In genomic region chr5:102295534-102296228, GRCh38 we compare ENCODE assay signal across 9 cellular contexts. TPM values are rescaled to one million over a fixed set of nuclear protein-coding genes. Genes with fewer than 3 reads are reported as not detected.
DNase-seq lines count a peak whose midpoint lies in the region; ATAC-seq and TF ChIP-seq lines count a peak whose summit lies in the region.
"Had no signal": no experiment of that assay in that cellular context is flagged by ENCODE, and none has a peak within 500 bp of the region (broad histone marks: within the 10 kb centered on the region; RNA-seq: fewer than 3 reads in every experiment).

No MANE protein-coding gene starts in this region.

- H3K27ac Mint-ChIP-seq in CD4-positive, alpha-beta T cell = peak overlapping the region; percentile 18
- peak overlapping the region in 1 of 3 donors; percentile 13 for H3K27ac Mint-ChIP-seq in IgD-negative memory B cell
- peak overlapping the region in 6 of 10 donors; percentile 3 to 72 (median 55) for H3K27ac Mint-ChIP-seq in naive thymus-derived CD8-positive, alpha-beta T cell

- peaks cover 5% of the 10 kb centered on the region for H3K27me3 Mint-ChIP-seq in CD4-positive, alpha-beta T cell
- H3K27me3 Mint-ChIP-seq in IgD-negative memory B cell = no peaks in the 10 kb centered on the region
- peaks cover 0 to 13% (median 5%) of the 10 kb centered on the region in 5 donors for H3K27me3 Mint-ChIP-seq in naive thymus-derived CD8-positive, alpha-beta T cell

- no peak overlapping the region for H3K27ac ChIP-seq in CD4-positive, alpha-beta T cell (ENCODE audit: low read depth, low read length)
- H3K27ac ChIP-seq in ectodermal cell (ENCODE audit: insufficient read depth, low read depth, low read length, poor library complexity, severe bottlenecking) = no peak overlapping the region
- H3K27ac ChIP-seq in SJCRH30 = no peak overlapping the region

- H3K36me3 Mint-ChIP-seq in CD4-positive, alpha-beta T cell (ENCODE audit: low read depth) = no peaks in the 10 kb centered on the region
- no peaks in the 10 kb centered on the region for H3K36me3 Mint-ChIP-seq in IgD-negative memory B cell
- no peaks in the 10 kb centered on the region for H3K36me3 Mint-ChIP-seq in naive thymus-derived CD8-positive, alpha-beta T cell

- H3K9me3 Mint-ChIP-seq in CD4-positive, alpha-beta T cell = no peaks in the 10 kb centered on the region
- no peaks in the 10 kb centered on the region for H3K9me3 Mint-ChIP-seq in IgD-negative memory B cell
- H3K9me3 Mint-ChIP-seq in naive thymus-derived CD8-positive, alpha-beta T cell = no peaks in the 10 kb centered on the region

- peak overlapping the region; percentile 86 for H3K4me3 Mint-ChIP-seq in CD4-positive, alpha-beta T cell
- peak overlapping the region; percentile 77 to 94 (median 86) for H3K4me3 Mint-ChIP-seq in IgD-negative memory B cell
- peak overlapping the region; percentile 77 to 94 (median 86) for H3K4me3 Mint-ChIP-seq in naive thymus-derived CD8-positive, alpha-beta T cell

- H3K36me3 ChIP-seq in ectodermal cell (ENCODE audit: control insufficient read depth, insufficient read depth, low read length) (no peaks in the 10 kb centered on the region), SJCRH30 (no peaks in the 10 kb centered on the region)

- H3K4me1 ChIP-seq in ectodermal cell (ENCODE audit: control insufficient read depth, insufficient read depth, low read length) = no peaks in the 10 kb centered on the region
- H3K4me1 ChIP-seq in SJCRH30 = no peaks in the 10 kb centered on the region

- POLR2A ChIA-PET in CD4-positive, alpha-beta T cell (lab: Charles Lee) = no interaction called here
- POLR2A ChIA-PET in naive thymus-derived CD8-positive, alpha-beta T cell (lab: Charles Lee) = no interaction called here

- H3K4me1 Mint-ChIP-seq in CD4-positive, alpha-beta T cell (ENCODE audit: low read depth) = peaks cover 22% of the 10 kb centered on the region
- peaks cover 10 to 15% (median 12%) of the 10 kb centered on the region in 3 donors for H3K4me1 Mint-ChIP-seq in IgD-negative memory B cell
- H3K4me1 Mint-ChIP-seq in naive thymus-derived CD8-positive, alpha-beta T cell = peaks cover 9 to 32% (median 19%) of the 10 kb centered on the region in 4 donors

- CTCF ChIA-PET in CD4-positive, alpha-beta T cell (lab: Charles Lee) = no interaction called here

- H3K9me3 ChIP-seq in CD4-positive, alpha-beta T cell (ENCODE audit: control insufficient read depth, low read length) = no peaks in the 10 kb centered on the region
- H3K9me3 ChIP-seq in ectodermal cell (ENCODE audit: control insufficient read depth, low read length) = no peaks in the 10 kb centered on the region
- no peaks in the 10 kb centered on the region for H3K9me3 ChIP-seq in SJCRH30 (replicated peaks)

- TF ChIP-seq CTCF in CD4-positive, alpha-beta T cell (IDR thresholded peaks at IDR 0.05) = no peak

- H3K4me3 ChIP-seq in ectodermal cell (ENCODE audit: insufficient read depth, low read depth, low read length) = peak overlapping the region; percentile 53
- no peak overlapping the region for H3K4me3 ChIP-seq in SJCRH30

- H3K27me3 ChIP-seq in CD4-positive, alpha-beta T cell (ENCODE audit: control insufficient read depth, insufficient read depth, low read length) = no peaks in the 10 kb centered on the region
- peaks cover 25% of the 10 kb centered on the region for H3K27me3 ChIP-seq in ectodermal cell (ENCODE audit: control insufficient read depth, insufficient read depth, low read length, poor library complexity, severe bottlenecking)
- H3K27me3 ChIP-seq in SJCRH30 = no peaks in the 10 kb centered on the region

- DNase-seq in CD4-positive, alpha-beta T cell = no peak
- DNase-seq in naive thymus-derived CD8-positive, alpha-beta T cell = peak in 3 of 10 donors; percentile 2 to 20 (median 4)
- no peak for DNase-seq in epidermal melanocyte (ENCODE audit: insufficient read length, low spot score)
- DNase-seq in H4 (ENCODE audit: low spot score) = no peak
- DNase-seq in SJCRH30 = no peak

- no peak for ATAC-seq in CD4-positive, alpha-beta T cell (ENCODE audit: poor library complexity)
- ATAC-seq in GM21367 (IDR thresholded peaks at IDR 0.05; ENCODE audit: unreplicated experiment) = peak; percentile 1
- ATAC-seq in naive thymus-derived CD8-positive, alpha-beta T cell = peak; percentile 3 to 11

- WGBS in ectodermal cell, 2 experiments = 2 to 3% methylated on average over 30 of the region's 30 CpGs

- intact Hi-C loops in CD4-positive, alpha-beta T cell (cut with DNase I, micrococcal nuclease) = no loop called here

RNA-seq across cellular contexts. Expression of gene SLCO4C1, which starts 0.4 kb away (rescaled TPM):
- total RNA-seq in CD4-positive, alpha-beta T cell = under 1 TPM; 0.06 to 0.11 TPM
- 0.05 TPM for polyA plus RNA-seq in IgD-negative memory B cell
- 1.4 TPM for polyA plus RNA-seq in ectodermal cell (2013, experiment 1 of 4)
- polyA plus RNA-seq in ectodermal cell (2013, experiment 2 of 4) = 1.5 TPM
- polyA plus RNA-seq in ectodermal cell (2013, experiment 3 of 4) = 1.1 TPM
- 1.4 TPM for polyA plus RNA-seq in ectodermal cell (2013, experiment 4 of 4)
- total RNA-seq in naive thymus-derived CD8-positive, alpha-beta T cell = under 1 TPM; 0.05 to 0.18 TPM
- polyA plus RNA-seq in naive thymus-derived CD8-positive, alpha-beta T cell = 1 to 10 TPM in 1 of 3 donors, under 1 TPM in 1, not detected in 1; 0.06 to 1.5 TPM
- total RNA-seq in H4 (2014; rRNA removed; shearing (Covaris generic)) = 0.15 TPM in 1 of 2 replicates, not detected in the other
- not detected in 2 replicates for total RNA-seq in SJCRH30 (2014; rRNA removed; shearing (Covaris generic))
- total RNA-seq: dermis microvascular lymphatic vessel endothelial cell had no signal
